21 cellular contexts compared by ENCODE assay signal in the genomic region with DNA sequence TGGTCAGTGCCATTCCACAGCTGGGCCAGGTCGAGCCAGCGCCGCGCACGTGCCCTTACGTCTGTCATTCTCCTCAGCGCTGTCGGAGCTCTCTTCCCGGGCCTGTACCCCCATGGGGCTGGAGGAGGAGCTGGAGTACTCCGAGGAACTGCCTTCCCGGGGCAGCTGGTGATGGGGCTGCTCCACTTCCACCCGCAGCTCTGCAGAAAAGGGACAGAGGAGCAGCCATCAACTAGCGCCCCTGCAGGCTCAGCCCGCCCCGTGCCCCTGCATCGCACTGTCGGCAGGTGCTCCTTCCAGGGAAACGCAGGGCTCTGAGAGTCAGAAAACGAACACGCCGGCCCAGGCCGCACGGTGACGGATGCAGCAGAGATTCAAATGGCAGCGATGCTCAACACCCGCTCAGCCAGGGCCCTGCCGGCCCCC.
"Had no signal": no experiment of that assay in that cellular context is flagged by ENCODE, and none has a peak within 500 bp of the region (broad histone marks: within the 10 kb centered on the region; RNA-seq: fewer than 3 reads in every experiment).

No MANE protein-coding gene starts in this region.

- H3K27me3 ChIP-seq: dorsolateral prefrontal cortex, esophagus squamous epithelium, gastroesophageal sphincter, left lung, neutrophil, suprapubic skin, thyroid gland had no signal

- H3K27ac Mint-ChIP-seq: type B pancreatic cell had no signal

- H3K4me1 Mint-ChIP-seq: naive thymus-derived CD4-positive, alpha-beta T cell had no signal

- H3K4me3 Mint-ChIP-seq: immature natural killer cell; naive thymus-derived CD4-positive, alpha-beta T cell; nephron progenitor cell; type B pancreatic cell had no signal

- FAIRE-seq: keratinocyte, small intestine, urothelium cell line had no signal

- H3K4me1 ChIP-seq: suprapubic skin had no signal

- H3K9me3 Mint-ChIP-seq: naive thymus-derived CD4-positive, alpha-beta T cell; nephron progenitor cell; type B pancreatic cell had no signal

- ATAC-seq: gastroesophageal sphincter; left lung; naive thymus-derived CD4-positive, alpha-beta T cell; stimulated activated naive CD8-positive, alpha-beta T cell treated with anti-CD3 and anti-CD28 coated beads, Interleukin-15, Interleukin-2, amounts not matched to agents 100 U/mL and 50 U/mL, for 24 hours had no signal

- DNase-seq: effector CD8-positive, alpha-beta T cell; esophagus squamous epithelium; foreskin fibroblast; immature natural killer cell; mesenchymal stem cell; naive thymus-derived CD4-positive, alpha-beta T cell; nephron progenitor cell; small intestine; stimulated activated CD4-positive, alpha-beta T cell treated with anti-CD3 and anti-CD28 coated beads, Interleukin-2, amount 100 ng/mL, for 48 hours; stimulated activated naive CD8-positive, alpha-beta T cell treated with anti-CD3 and anti-CD28 coated beads, Interleukin-15, Interleukin-2, amounts not matched to agents 100 U/mL and 50 U/mL, for 24 hours; thyroid gland had no signal

- H3K4me3 ChIP-seq: coronary artery, dorsolateral prefrontal cortex, esophagus squamous epithelium, gastroesophageal sphincter, left lung, lung, suprapubic skin, thyroid gland had no signal

- H3K9me3 ChIP-seq: esophagus squamous epithelium, gastroesophageal sphincter, left lung, neutrophil, suprapubic skin, thyroid gland had no signal

- H3K27ac ChIP-seq: coronary artery, esophagus squamous epithelium, gastroesophageal sphincter, left lung, neutrophil, suprapubic skin, thyroid gland had no signal
